In the genomic region with DNA sequence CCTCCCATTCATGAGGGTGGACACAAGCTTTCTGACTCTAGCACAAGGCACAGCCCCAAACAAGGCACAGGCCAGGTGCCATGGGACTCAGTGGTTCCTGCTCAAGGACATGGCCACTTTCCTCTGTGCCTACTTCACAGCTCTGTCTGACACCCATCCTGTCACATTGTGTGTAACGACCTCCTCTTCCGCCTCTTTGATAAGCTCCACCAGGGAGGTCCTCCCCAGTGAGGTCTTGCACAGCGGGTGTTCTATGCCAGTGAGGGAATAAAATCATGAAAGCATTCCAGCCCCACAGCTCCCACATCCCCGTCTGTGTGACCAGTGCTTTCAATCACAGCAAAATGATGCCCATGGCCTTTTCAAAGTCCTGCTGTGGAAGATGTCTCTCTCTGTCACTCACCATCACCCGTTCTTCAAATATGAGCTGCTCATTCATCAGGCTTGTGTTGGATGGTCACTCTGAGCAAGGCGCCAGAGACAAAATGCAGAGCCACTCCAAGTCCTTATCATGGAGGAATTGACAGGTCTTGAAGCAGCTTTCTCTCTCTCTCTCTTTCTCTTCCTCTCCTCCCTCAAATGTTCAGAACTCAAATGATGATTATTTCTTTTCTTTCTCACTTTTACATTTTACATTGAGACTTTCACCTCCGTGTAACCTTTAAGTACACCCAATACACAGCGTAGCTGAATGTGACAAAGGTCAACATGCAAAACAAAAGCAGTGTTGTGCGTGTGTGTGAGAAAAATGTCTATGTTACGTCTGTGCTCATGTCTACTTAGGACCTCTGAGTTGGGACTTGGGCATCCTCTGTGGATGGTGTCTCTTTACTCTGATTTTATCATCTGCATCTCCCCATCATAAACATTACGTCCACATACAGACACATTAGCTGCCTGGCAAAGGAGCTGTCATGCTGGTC, we compare ENCODE assay signal across 1 cellular context.
TF ChIP-seq lines count a peak whose summit lies in the region.

No MANE protein-coding gene starts in this region.

TF ChIP-seq in H1, 55 proteins besides CTCF, POLR2A, EP300 and RAD21:
- TF ChIP-seq, protein P1, sequence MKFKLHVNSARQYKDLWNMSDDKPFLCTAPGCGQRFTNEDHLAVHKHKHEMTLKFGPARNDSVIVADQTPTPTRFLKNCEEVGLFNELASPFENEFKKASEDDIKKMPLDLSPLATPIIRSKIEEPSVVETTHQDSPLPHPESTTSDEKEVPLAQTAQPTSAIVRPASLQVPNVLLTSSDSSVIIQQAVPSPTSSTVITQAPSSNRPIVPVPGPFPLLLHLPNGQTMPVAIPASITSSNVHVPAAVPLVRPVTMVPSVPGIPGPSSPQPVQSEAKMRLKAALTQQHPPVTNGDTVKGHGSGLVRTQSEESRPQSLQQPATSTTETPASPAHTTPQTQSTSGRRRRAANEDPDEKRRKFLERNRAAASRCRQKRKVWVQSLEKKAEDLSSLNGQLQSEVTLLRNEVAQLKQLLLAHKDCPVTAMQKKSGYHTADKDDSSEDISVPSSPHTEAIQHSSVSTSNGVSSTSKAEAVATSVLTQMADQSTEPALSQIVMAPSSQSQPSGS (IDR thresholded peaks at IDR 0.05; ENCODE audit: low read length) = no peak
- TF ChIP-seq MAFK (IDR thresholded peaks at IDR 0.05; ENCODE audit: low read depth, low read length) (no peak), NANOG (IDR thresholded peaks at IDR 0.05; ENCODE audit: insufficient read depth, low read depth, low read length, poor library complexity, severe bottlenecking) (no peak), POU5F1 (IDR thresholded peaks at IDR 0.05; ENCODE audit: low read depth, low read length) (no peak), GABPA (IDR thresholded peaks at IDR 0.05; ENCODE audit: borderline replicate concordance, insufficient read depth, low read length) (no peak), NRF1 (IDR thresholded peaks at IDR 0.05; ENCODE audit: low read depth, low read length) (no peak), RXRA (IDR thresholded peaks at IDR 0.05; ENCODE audit: insufficient read depth, low read depth, low read length) (no peak)
